Comparison of ENCODE assay signal across 13 cellular contexts in genomic region chr10:13685885-13686284, GRCh38.
DNase-seq lines count a peak whose midpoint lies in the region; ATAC-seq and TF ChIP-seq lines count a peak whose summit lies in the region.
"Had no signal": no experiment of that assay in that cellular context is flagged by ENCODE, and none has a peak within 500 bp of the region (broad histone marks: within the 10 kb centered on the region; RNA-seq: fewer than 3 reads in every experiment).

No MANE protein-coding gene starts in this region.

- peak; percentile 46 to 78 (median 72) for ATAC-seq in right lobe of liver
- ATAC-seq in T-cell (replicated peaks in 1 of 4): no peak

- no peaks in the 10 kb centered on the region for H3K4me1 Mint-ChIP-seq in T-cell
- H3K4me1 Mint-ChIP-seq in activated T-cell treated with anti-CD3 and anti-CD28 coated beads, Interleukin-2, amount 50 U/mL, for 24 hours (ENCODE audit: low read depth): no peaks in the 10 kb centered on the region

- POLR2A ChIA-PET in T-cell (lab: Charles Lee): interaction anchor here in 1 of 2 donors (0.6 kb wide), 1 partner anchor 97 kb away, joined by 3 read pairs; no protein-coding TSS in a partner anchor

- H3K36me3 Mint-ChIP-seq in T-cell: no peaks in the 10 kb centered on the region
- no peaks in the 10 kb centered on the region for H3K36me3 Mint-ChIP-seq in activated T-cell treated with anti-CD3 and anti-CD28 coated beads, Interleukin-2, amount 50 U/mL, for 24 hours (ENCODE audit: low read depth)

- H3K27me3 ChIP-seq in HUES48 (ENCODE audit: control insufficient read depth, insufficient read depth, low read length) (no peaks in the 10 kb centered on the region), right lobe of liver (no peaks in the 10 kb centered on the region), stomach (no peaks in the 10 kb centered on the region)
- H3K27me3 ChIP-seq: neural progenitor cell had no signal

- no peak overlapping the region for H3K27ac Mint-ChIP-seq in T-cell
- H3K27ac Mint-ChIP-seq in activated T-cell treated with anti-CD3 and anti-CD28 coated beads, Interleukin-2, amount 50 U/mL, for 24 hours: no peak overlapping the region

- H3K27ac ChIP-seq in HUES48 (ENCODE audit: low read depth, low read length): peak overlapping the region; percentile 78
- peak overlapping the region; percentile 46 to 77 for H3K27ac ChIP-seq in coronary artery
- H3K27ac ChIP-seq in right lobe of liver: peak overlapping the region in 2 of 3 donors; percentile 10 to 45
- peak overlapping the region in 4 of 5 donors; percentile 52 to 79 (median 56) for H3K27ac ChIP-seq in stomach
- H3K27ac ChIP-seq: neural progenitor cell had no signal

- intact Hi-C loops in right lobe of liver (cut with DNase I) (no loop called here), stomach (cut with DNase I; ENCODE audit: low total_unique reads) (no loop called here)

- no peak overlapping the region for H3K9ac ChIP-seq in HUES48 (ENCODE audit: low read depth, low read length)
- H3K9ac ChIP-seq: neural progenitor cell had no signal

- H3K9me3 ChIP-seq in HUES48 (ENCODE audit: control insufficient read depth, insufficient read depth, low read length): no peaks in the 10 kb centered on the region
- H3K9me3 ChIP-seq in right lobe of liver: no peaks in the 10 kb centered on the region
- H3K9me3 ChIP-seq in stomach: no peaks in the 10 kb centered on the region

- no peak for TF ChIP-seq POLR2A in right lobe of liver (IDR thresholded peaks at IDR 0.05)
- no peak for TF ChIP-seq POLR2A in stomach (IDR thresholded peaks at IDR 0.05)

- peaks cover 3 to 4% of the 10 kb centered on the region in 2 donors for H3K27me3 Mint-ChIP-seq in T-cell
- peaks cover 5% of the 10 kb centered on the region for H3K27me3 Mint-ChIP-seq in activated T-cell treated with anti-CD3 and anti-CD28 coated beads, Interleukin-2, amount 50 U/mL, for 24 hours

- 32% methylated on average over 5 of the region's 5 CpGs for WGBS in right lobe of liver (ENCODE audit: insufficient coverage, low coverage, low lambda C conversion rate, missing lambda C conversion rate)
- 51 to 73% (median 64%) methylated on average over 5 of the region's 5 CpGs for WGBS in stomach, 5 donors

- no peaks in the 10 kb centered on the region for H3K9me3 Mint-ChIP-seq in T-cell
- no peaks in the 10 kb centered on the region for H3K9me3 Mint-ChIP-seq in activated T-cell treated with anti-CD3 and anti-CD28 coated beads, Interleukin-2, amount 50 U/mL, for 24 hours
- H3K9me3 Mint-ChIP-seq: neural progenitor cell had no signal

- H3K36me3 ChIP-seq in HUES48 (ENCODE audit: control insufficient read depth, insufficient read depth, low read length) (peaks cover 3% of the 10 kb centered on the region; the same call in 1 of the 2 replicates), right lobe of liver (no peaks in the 10 kb centered on the region), stomach (peaks cover 0 to 27% (median 18%) of the 10 kb centered on the region in 4 donors)
- H3K36me3 ChIP-seq: neural progenitor cell had no signal

- TF ChIP-seq CTCF in coronary artery (IDR thresholded peaks at IDR 0.05): no peak
- TF ChIP-seq CTCF in right lobe of liver (IDR thresholded peaks at IDR 0.05): no peak
- TF ChIP-seq CTCF in stomach (IDR thresholded peaks at IDR 0.05): no peak

- H3K4me3 ChIP-seq in HUES48 (ENCODE audit: low read depth, low read length): no peak overlapping the region
- H3K4me3 ChIP-seq in coronary artery: no peak overlapping the region
- H3K4me3 ChIP-seq in right lobe of liver: no peak overlapping the region
- H3K4me3 ChIP-seq in stomach: no peak overlapping the region
- H3K4me3 ChIP-seq: neural progenitor cell had no signal

- H3K4me3 Mint-ChIP-seq in T-cell: no peak overlapping the region
- H3K4me3 Mint-ChIP-seq in activated T-cell treated with anti-CD3 and anti-CD28 coated beads, Interleukin-2, amount 50 U/mL, for 24 hours: no peak overlapping the region
- H3K4me3 Mint-ChIP-seq: neural progenitor cell had no signal

- peaks cover 12% of the 10 kb centered on the region for H3K4me1 ChIP-seq in HUES48 (ENCODE audit: control insufficient read depth, insufficient read depth, low read length)
- H3K4me1 ChIP-seq in right lobe of liver: peaks cover 0 to 27% (median 5%) of the 10 kb centered on the region in 4 donors
- peaks cover 0 to 39% (median 30%) of the 10 kb centered on the region in 4 donors for H3K4me1 ChIP-seq in stomach

- no peak for TF ChIP-seq EP300 in stomach (IDR thresholded peaks at IDR 0.05)

- DNase-seq in coronary artery (ENCODE audit: low spot score) (no peak), right lobe of liver (peak in 1 of 3 donors; percentile 72), stomach (no peak), T-cell (no peak), ecto neural progenitor cell (ENCODE audit: low spot score) (no peak), SW480 (ENCODE audit: low spot score) (no peak)
- no peak for DNase-seq in activated T-cell treated with anti-CD3 and anti-CD28 coated beads, Interleukin-2, amount 50 U/mL, for 24 hours
- DNase-seq: activated gamma-delta T cell; AML-193; central memory CD4-positive, alpha-beta T cell; NCI-H2171 had no signal

- CTCF ChIA-PET in T-cell (lab: Charles Lee): no interaction called here

Comparison
In these comparisons a context has a peak if more than half of its experiments do, and no peak if none do; other contexts are left out.
1. H3K27ac ChIP-seq: peak in every context shown above with its lines; median percentile 78 in HUES48; 62 in coronary artery; 56 in stomach; 28 in right lobe of liver.
2. ATAC-seq: peak in right lobe of liver (4 of 4); none in T-cell (0 of 4).